In the genomic region with DNA sequence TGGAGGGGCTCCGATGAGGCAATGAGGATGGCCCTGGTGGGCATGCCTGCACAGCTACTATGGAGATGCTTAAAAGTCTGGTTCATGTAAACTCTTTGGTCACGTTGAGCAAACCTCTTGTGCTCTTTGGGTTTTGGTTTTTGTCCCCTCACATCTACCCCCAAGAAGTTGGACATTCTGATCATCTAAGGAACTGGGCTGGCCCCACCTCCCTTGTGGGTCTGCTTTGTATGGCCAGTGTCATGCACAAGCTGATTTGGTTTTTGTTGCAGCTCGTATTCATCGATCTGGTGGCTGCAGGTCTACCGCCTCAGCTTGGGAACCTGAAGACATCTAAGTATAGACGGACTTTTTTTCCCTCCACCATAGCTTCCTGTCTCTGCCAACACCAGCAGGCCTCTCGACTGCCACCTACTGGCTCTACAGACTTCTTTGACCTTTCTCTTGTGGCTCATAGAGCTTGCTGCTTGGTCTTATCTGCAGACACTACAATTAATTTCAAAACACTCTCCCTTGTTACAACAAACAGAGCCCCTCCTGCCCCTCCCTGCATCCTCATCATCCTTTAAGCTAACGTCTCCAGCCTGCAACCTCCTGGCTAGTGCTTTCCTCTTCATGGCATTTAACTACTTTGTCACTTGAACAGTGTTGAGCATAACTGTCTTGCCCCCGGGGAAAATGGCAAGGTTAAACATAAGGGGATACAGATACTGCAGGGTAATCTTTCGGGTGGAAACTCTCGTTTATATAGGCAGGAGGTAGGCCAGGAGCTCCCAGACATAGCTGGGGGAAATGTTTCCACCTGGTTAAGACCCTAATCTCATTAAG, we compare ENCODE assay signal across 8 cellular contexts.
A peak's percentile ranks its signal among the peaks of the same experiment; 100 is the strongest.
DNase-seq lines count a peak whose midpoint lies in the region; ATAC-seq and TF ChIP-seq lines count a peak whose summit lies in the region.

No MANE protein-coding gene starts in this region.

- peak; percentile 95 for TF ChIP-seq CTCF in cardiac fibroblast (IDR thresholded peaks at IDR 0.05; ENCODE audit: low read depth, low read length)

- peak; percentile 73 for ATAC-seq in GM19025 (IDR thresholded peaks at IDR 0.05; ENCODE audit: low read depth, unreplicated experiment)
- peak; percentile 77 for ATAC-seq in HG03196 (IDR thresholded peaks at IDR 0.05; ENCODE audit: unreplicated experiment)

- DNase-seq in AML-193 (lab: John Stamatoyannopoulos, UW) (peak; percentile 81 to 83), NCI-H226 (peak; percentile 56), cardiac fibroblast (ENCODE audit: low read depth in 2 of 2) (peak; percentile 87 to 91), kidney glomerular epithelial cell (lab: John Stamatoyannopoulos, UW) (peak; percentile 68)
- DNase-seq in activated CD4-positive, CD25-positive, alpha-beta regulatory T cell (lab: John Stamatoyannopoulos, UW), result peak; percentile 38 to 56 (median 49)
- peak; percentile 73 to 74 for DNase-seq in stimulated activated CD4-positive, alpha-beta T cell treated with anti-CD3 and anti-CD28 coated beads, Interleukin-2, amount 100 ng/mL, for 24 hours

- H3K4me3 ChIP-seq in cardiac fibroblast (replicated peaks in 1 of 2; ENCODE audit: low read depth in 2 of 2, low read length in 2 of 2), result no peak overlapping the region
